In genomic region chrX:144722307-144722706, GRCh38 we compare ENCODE assay signal across 25 cellular contexts.
DNase-seq lines count a peak whose midpoint lies in the region; ATAC-seq and TF ChIP-seq lines count a peak whose summit lies in the region.
"Had no signal": no experiment of that assay in that cellular context is flagged by ENCODE, and none has a peak within 500 bp of the region (broad histone marks: within the 10 kb centered on the region; RNA-seq: fewer than 3 reads in every experiment).

No MANE protein-coding gene starts in this region.

- POLR2A ChIA-PET in A673 (lab: Charles Lee; ENCODE audit: low non-redundant PET): no interaction called here
- POLR2A ChIA-PET in OCI-LY7 (lab: Charles Lee): no interaction called here

- H3K79me2 ChIP-seq in GM23338 (replicated peaks; ENCODE audit: insufficient read depth) (no peaks in the 10 kb centered on the region), OCI-LY7 (ENCODE audit: insufficient read depth, low read depth, low read length) (no peaks in the 10 kb centered on the region), MM.1S (ENCODE audit: low read length) (no peaks in the 10 kb centered on the region)
- H3K79me2 ChIP-seq: hepatocyte had no signal

- no peak overlapping the region for H3K27ac Mint-ChIP-seq in GM23338
- H3K27ac Mint-ChIP-seq: dendritic cell treated with granulocyte-macrophage colony-stimulating factor and Interleukin-4, amounts not matched to agents 40 ng/mL and 50 ng/mL, for 4 days; IgD-negative memory B cell had no signal

- H3K4me3 ChIP-seq in A673 (ENCODE audit: low read depth, low read length, poor library complexity, severe bottlenecking) (no peak overlapping the region), GM23338 (no peak overlapping the region), OCI-LY7 (ENCODE audit: low read depth, low read length, poor library complexity, severe bottlenecking) (no peak overlapping the region), epithelial cell of proximal tubule (ENCODE audit: low read depth, low read length) (no peak overlapping the region), prostate gland (no peak overlapping the region), MM.1S (ENCODE audit: low read length) (no peak overlapping the region)
- H3K4me3 ChIP-seq: BLaER1 treated with 17β-estradiol and CSF1 and Interleukin-3, amounts not matched to agents 10 nM and 100 nM; esophagus squamous epithelium; gastrocnemius medialis; hepatocyte had no signal

- H4K20me1 ChIP-seq in GM23338 (replicated peaks; ENCODE audit: insufficient read depth): no peaks in the 10 kb centered on the region
- no peaks in the 10 kb centered on the region for H4K20me1 ChIP-seq in OCI-LY7 (ENCODE audit: insufficient read depth, low read length)
- H4K20me1 ChIP-seq in MM.1S (ENCODE audit: insufficient read depth, low read length): no peaks in the 10 kb centered on the region

- H3K9ac ChIP-seq in MM.1S (ENCODE audit: low read length): no peak overlapping the region
- H3K9ac ChIP-seq: BLaER1 treated with 17β-estradiol and CSF1 and Interleukin-3, amounts not matched to agents 10 nM and 100 nM had no signal

- H3K27me3 Mint-ChIP-seq in GM23338 (ENCODE audit: insufficient read depth, low read depth, poor library complexity): peaks cover 4% of the 10 kb centered on the region
- H3K27me3 Mint-ChIP-seq: central memory CD8-positive, alpha-beta T cell; dendritic cell treated with granulocyte-macrophage colony-stimulating factor and Interleukin-4, amounts not matched to agents 40 ng/mL and 50 ng/mL, for 4 days; IgD-negative memory B cell had no signal

- peaks cover 17% of the 10 kb centered on the region; the same call in 2 of the 3 replicates for H3K36me3 Mint-ChIP-seq in GM23338 (ENCODE audit: low read depth)

- H3K36me3 ChIP-seq in A673 (ENCODE audit: insufficient read depth, low read length, poor library complexity, severe bottlenecking) (no peaks in the 10 kb centered on the region), GM23338 (ENCODE audit: insufficient read depth) (no peaks in the 10 kb centered on the region), OCI-LY7 (ENCODE audit: insufficient read depth, low read length) (no peaks in the 10 kb centered on the region), prostate gland (no peaks in the 10 kb centered on the region), MM.1S (replicated peaks; ENCODE audit: insufficient read depth, low read length) (no peaks in the 10 kb centered on the region)
- H3K36me3 ChIP-seq: BLaER1 treated with 17β-estradiol and CSF1 and Interleukin-3, amounts not matched to agents 10 nM and 100 nM; esophagus squamous epithelium; gastrocnemius medialis had no signal

- CTCF ChIA-PET in A673 (lab: Charles Lee): no interaction called here
- CTCF ChIA-PET in OCI-LY7 (lab: Charles Lee; ENCODE audit: unreplicated experiment): no interaction called here

- H3K4me2 ChIP-seq in GM23338: no peak overlapping the region
- no peak overlapping the region for H3K4me2 ChIP-seq in OCI-LY7 (ENCODE audit: low read length)
- no peak overlapping the region for H3K4me2 ChIP-seq in MM.1S (ENCODE audit: low read depth, low read length)
- H3K4me2 ChIP-seq: BLaER1 treated with 17β-estradiol and CSF1 and Interleukin-3, amounts not matched to agents 10 nM and 100 nM; hepatocyte had no signal

- TF ChIP-seq POLR2A in prostate gland (IDR thresholded peaks at IDR 0.05): no peak

- BruUV-seq in A673 (replicated peaks; lab: Mats Ljungman, UMichigan) (no TSS peak), OCI-LY7 (replicated peaks; lab: Mats Ljungman, UMichigan) (no TSS peak)

- ATAC-seq in GM23338: no peak
- no peak for ATAC-seq in GM18867 (IDR thresholded peaks at IDR 0.05; ENCODE audit: unreplicated experiment)
- ATAC-seq: gastrocnemius medialis, left colon had no signal

- H2AFZ ChIP-seq in GM23338 (no peak overlapping the region), OCI-LY7 (ENCODE audit: low read length) (no peak overlapping the region), MM.1S (ENCODE audit: low read length) (no peak overlapping the region)
- H2AFZ ChIP-seq: hepatocyte had no signal

- H3K9me3 Mint-ChIP-seq in GM23338: peaks cover 83% of the 10 kb centered on the region
- H3K9me3 Mint-ChIP-seq: dendritic cell treated with granulocyte-macrophage colony-stimulating factor and Interleukin-4, amounts not matched to agents 40 ng/mL and 50 ng/mL, for 4 days had no signal

- no peaks in the 10 kb centered on the region for H3K9me2 ChIP-seq in GM23338 (ENCODE audit: insufficient read depth)
- H3K9me2 ChIP-seq in OCI-LY7 (ENCODE audit: insufficient read depth, low read length): no peaks in the 10 kb centered on the region
- no peaks in the 10 kb centered on the region for H3K9me2 ChIP-seq in MM.1S (replicated peaks; ENCODE audit: insufficient read depth, low read length)

- H3K9me3 ChIP-seq in A673 (ENCODE audit: low read depth, low read length, poor library complexity, severe bottlenecking) (peaks cover 14% of the 10 kb centered on the region), OCI-LY7 (ENCODE audit: low read length) (no peaks in the 10 kb centered on the region), prostate gland (no peaks in the 10 kb centered on the region), MM.1S (replicated peaks; ENCODE audit: insufficient read depth, low read length) (no peaks in the 10 kb centered on the region)
- H3K9me3 ChIP-seq: BLaER1 treated with 17β-estradiol and CSF1 and Interleukin-3, amounts not matched to agents 10 nM and 100 nM; esophagus squamous epithelium; gastrocnemius medialis had no signal

- no peak overlapping the region for H3K4me3 Mint-ChIP-seq in GM23338
- H3K4me3 Mint-ChIP-seq: central memory CD8-positive, alpha-beta T cell; dendritic cell treated with granulocyte-macrophage colony-stimulating factor and Interleukin-4, amounts not matched to agents 40 ng/mL and 50 ng/mL, for 4 days; IgD-negative memory B cell had no signal

- no peaks in the 10 kb centered on the region for H3K4me1 ChIP-seq in A673 (ENCODE audit: insufficient read depth, low read length, poor library complexity, severe bottlenecking)
- no peaks in the 10 kb centered on the region for H3K4me1 ChIP-seq in GM23338 (ENCODE audit: insufficient read depth)
- H3K4me1 ChIP-seq in OCI-LY7 (ENCODE audit: insufficient read depth, low read length, poor library complexity, severe bottlenecking): no peaks in the 10 kb centered on the region
- H3K4me1 ChIP-seq in prostate gland (replicated peaks): no peaks in the 10 kb centered on the region
- no peaks in the 10 kb centered on the region for H3K4me1 ChIP-seq in MM.1S (ENCODE audit: low read length)
- H3K4me1 ChIP-seq: BLaER1 treated with 17β-estradiol and CSF1 and Interleukin-3, amounts not matched to agents 10 nM and 100 nM; esophagus squamous epithelium; gastrocnemius medialis had no signal

- 62% methylated on average over 6 of the region's 6 CpGs for WGBS in prostate gland

- TF ChIP-seq CTCF in A673 (conservative IDR thresholded peaks at IDR 0.05; ENCODE audit: low read depth, low read length): peak; percentile 33; the same call in 1 of the 2 replicates
- TF ChIP-seq CTCF in GM23338 (conservative IDR thresholded peaks at IDR 0.05; ENCODE audit: low read depth in 2 of 2): no peak
- peak; percentile 38; the same call in 1 of the 2 replicates for TF ChIP-seq CTCF in OCI-LY7 (conservative IDR thresholded peaks at IDR 0.05; ENCODE audit: low read length)
- TF ChIP-seq CTCF in epithelial cell of proximal tubule (conservative IDR thresholded peaks at IDR 0.05; ENCODE audit: low read depth, low read length): peak; percentile 8
- TF ChIP-seq CTCF in prostate gland (IDR thresholded peaks at IDR 0.05): no peak
- no peak for TF ChIP-seq CTCF in MM.1S (IDR thresholded peaks at IDR 0.05; ENCODE audit: low read length)

- DNase-seq in A673 (ENCODE audit: low spot score) (peak; percentile 1), GM23338 (ENCODE audit: low spot score) (peak; percentile 0), OCI-LY7 (ENCODE audit: low spot score) (no peak), epithelial cell of proximal tubule (ENCODE audit: low read depth) (no peak), prostate gland (ENCODE audit: low spot score) (no peak), MM.1S (no peak), NCI-H2081 treated with DMSO at 0.1 percent for 48 hours (lab: John Stamatoyannopoulos, UW) (no peak)
- DNase-seq: activated CD4-positive, alpha-beta T cell treated with anti-CD3 and anti-CD28 coated beads for 4 hours; activated CD8-positive, alpha-beta memory T cell treated with anti-CD3 and anti-CD28 coated beads for 24 hours; activated effector memory CD4-positive, alpha-beta T cell treated with Interleukin-2 at 50 U/mL for 16 hours; COR-L47; esophagus squamous epithelium; gastrocnemius medialis; left colon; NCI-H1417 treated with DMSO at 0.1 percent for 48 hours; NCI-H2171; NCI-H510A; nucleus accumbens; stimulated activated naive CD4-positive, alpha-beta T cell had no signal

- H3K27ac ChIP-seq in A673 (ENCODE audit: low read depth, low read length, poor library complexity, severe bottlenecking) (no peak overlapping the region), GM23338 (ENCODE audit: low read depth) (no peak overlapping the region), OCI-LY7 (ENCODE audit: low read depth, low read length, poor library complexity, severe bottlenecking) (no peak overlapping the region), prostate gland (no peak overlapping the region), MM.1S (ENCODE audit: low read length) (no peak overlapping the region)
- H3K27ac ChIP-seq: BLaER1 treated with 17β-estradiol and CSF1 and Interleukin-3, amounts not matched to agents 10 nM and 100 nM; esophagus squamous epithelium; gastrocnemius medialis; hepatocyte had no signal

- H3K27me3 ChIP-seq in A673 (replicated peaks; ENCODE audit: insufficient read depth, low read depth, low read length, poor library complexity) (no peaks in the 10 kb centered on the region), GM23338 (ENCODE audit: insufficient read depth) (no peaks in the 10 kb centered on the region), prostate gland (replicated peaks; ENCODE audit: insufficient read depth) (no peaks in the 10 kb centered on the region), MM.1S (replicated peaks; ENCODE audit: insufficient read depth, low read length) (no peaks in the 10 kb centered on the region)
- H3K27me3 ChIP-seq: esophagus squamous epithelium, gastrocnemius medialis, hepatocyte had no signal

- H3F3A ChIP-seq in GM23338 (replicated peaks; ENCODE audit: low read depth) (no peaks in the 10 kb centered on the region), MM.1S (ENCODE audit: insufficient read depth, low read length) (no peaks in the 10 kb centered on the region)

- H3K4me1 Mint-ChIP-seq in GM23338: no peaks in the 10 kb centered on the region
- H3K4me1 Mint-ChIP-seq: central memory CD8-positive, alpha-beta T cell; IgD-negative memory B cell had no signal

- intact Hi-C loops in A673 (cut with micrococcal nuclease; ENCODE audit: unreplicated experiment) (no loop called here), OCI-LY7 (cut with micrococcal nuclease; ENCODE audit: unreplicated experiment) (no loop called here), prostate gland (cut with DNase I) (no loop called here)

TF ChIP-seq in GM23338, 12 proteins besides CTCF, POLR2A, EP300 and RAD21 (continues in another document):
- TF ChIP-seq CREB1 (CRISPR knock-in tag; IDR thresholded peaks at IDR 0.05; ENCODE audit: low read depth): no peak

Comparison
In these comparisons a context has a peak if more than half of its experiments do, and no peak if none do; other contexts are left out.
1. DNase-seq: peak in A673 (single experiment) and GM23338 (single experiment); none in OCI-LY7 (single experiment), epithelial cell of proximal tubule (single experiment), prostate gland (single experiment), MM.1S (single experiment) and NCI-H2081 treated with DMSO at 0.1 percent for 48 hours (single experiment).
2. CTCF ChIP-seq: peak in A673 (single experiment), OCI-LY7 (single experiment) and epithelial cell of proximal tubule (single experiment); none in GM23338 (0 of 2), prostate gland (0 of 4) and MM.1S (single experiment).